11 cellular contexts compared by ENCODE assay signal in the genomic region with DNA sequence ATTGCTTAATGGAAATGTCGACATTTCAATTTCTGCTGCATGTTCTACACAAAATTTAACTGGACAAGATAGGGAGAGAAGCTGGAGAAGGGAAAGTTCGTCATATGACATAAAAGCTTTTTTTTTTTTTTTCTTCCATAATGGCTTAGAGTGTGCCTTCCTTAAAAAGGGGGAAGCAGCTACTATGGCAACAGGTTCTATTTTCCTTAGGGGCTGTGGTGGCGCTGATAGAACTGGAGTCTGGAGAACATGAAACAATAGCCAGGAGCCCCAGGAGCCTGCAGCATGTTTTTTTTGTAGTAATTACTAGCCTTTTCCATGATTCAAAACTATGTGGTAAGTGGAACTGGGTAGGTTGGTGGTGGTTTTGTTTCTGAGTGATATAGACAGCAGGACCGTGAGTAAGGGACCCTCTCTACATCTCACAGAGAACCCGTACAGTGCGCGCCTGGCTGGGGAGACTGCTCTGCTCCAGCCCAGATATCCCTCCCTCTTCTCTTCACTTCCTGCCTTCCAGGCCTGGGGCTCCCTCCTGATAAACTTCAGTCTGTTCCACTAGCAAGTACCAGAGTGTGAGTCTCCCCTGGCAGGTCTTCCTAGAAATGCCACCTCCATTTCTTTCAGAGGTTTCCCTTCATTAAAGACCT.
DNase-seq lines count a peak whose midpoint lies in the region; ATAC-seq lines count a peak whose summit lies in the region.
"Had no signal": no experiment of that assay in that cellular context is flagged by ENCODE, and none has a peak within 500 bp of the region (broad histone marks: within the 10 kb centered on the region; RNA-seq: fewer than 3 reads in every experiment).

No MANE protein-coding gene starts in this region.

- peak; percentile 77 for DNase-seq in activated CD4-positive, alpha-beta T cell treated with anti-CD3 and anti-CD28 coated beads for 48 hours
- DNase-seq in activated CD4-positive, alpha-beta T cell treated with anti-CD3 and anti-CD28 coated beads, Interleukin-2, amount 50 U/mL, for 1 hour, result no peak
- DNase-seq in activated T-helper 1 cell treated with anti-CD3 and anti-CD28 coated beads, Interleukin-12 subunit alpha, Interleukin-12 subunit beta, Interleukin-2, Interleukin-4 antibody, amounts not matched to agents 30 ng/mL and 10 ng/mL and 1 ng/mL, durations not matched to agents 14 hours and 24 hours and 36 hours (ENCODE audit: low spot score), result no peak
- DNase-seq in left lobe of liver (ENCODE audit: low spot score) (no peak), NCI-H2227 treated with DMSO at 0.1 percent for 48 hours (lab: John Stamatoyannopoulos, UW) (no peak)
- DNase-seq: NCI-H524 treated with DMSO at 0.1 percent for 48 hours had no signal

- peak overlapping the region; percentile 92 for H3K27ac Mint-ChIP-seq in activated T-helper 1 cell treated with anti-CD3 and anti-CD28 coated beads, Interleukin-12 subunit alpha, Interleukin-12 subunit beta, Interleukin-2, Interleukin-4 antibody, amounts not matched to agents 30 ng/mL and 10 ng/mL and 1 ng/mL, durations not matched to agents 14 hours and 24 hours and 36 hours
- peak overlapping the region; percentile 99 for H3K27ac Mint-ChIP-seq in stimulated activated naive CD8-positive, alpha-beta T cell treated with anti-CD3 and anti-CD28 coated beads, Interleukin-15, Interleukin-2, amounts not matched to agents 100 ng/mL and 50 ng/mL, for 24 hours
- H3K27ac Mint-ChIP-seq: memory B cell had no signal

- no peaks in the 10 kb centered on the region for H3K27me3 Mint-ChIP-seq in activated T-helper 1 cell treated with anti-CD3 and anti-CD28 coated beads, Interleukin-12 subunit alpha, Interleukin-12 subunit beta, Interleukin-2, Interleukin-4 antibody, amounts not matched to agents 30 ng/mL and 10 ng/mL and 1 ng/mL, durations not matched to agents 14 hours and 24 hours and 36 hours (ENCODE audit: insufficient read depth)
- no peaks in the 10 kb centered on the region for H3K27me3 Mint-ChIP-seq in stimulated activated naive CD8-positive, alpha-beta T cell treated with anti-CD3 and anti-CD28 coated beads, Interleukin-15, Interleukin-2, amounts not matched to agents 100 ng/mL and 50 ng/mL, for 24 hours
- H3K27me3 Mint-ChIP-seq: memory B cell had no signal

- peaks cover 4% of the 10 kb centered on the region for H3K36me3 Mint-ChIP-seq in activated T-helper 1 cell treated with anti-CD3 and anti-CD28 coated beads, Interleukin-12 subunit alpha, Interleukin-12 subunit beta, Interleukin-2, Interleukin-4 antibody, amounts not matched to agents 30 ng/mL and 10 ng/mL and 1 ng/mL, durations not matched to agents 14 hours and 24 hours and 36 hours (ENCODE audit: low read depth)
- H3K36me3 Mint-ChIP-seq in stimulated activated naive CD8-positive, alpha-beta T cell treated with anti-CD3 and anti-CD28 coated beads, Interleukin-15, Interleukin-2, amounts not matched to agents 100 ng/mL and 50 ng/mL, for 24 hours (ENCODE audit: low read depth), result peaks cover 15% of the 10 kb centered on the region

- H3K4me3 Mint-ChIP-seq in activated T-helper 1 cell treated with anti-CD3 and anti-CD28 coated beads, Interleukin-12 subunit alpha, Interleukin-12 subunit beta, Interleukin-2, Interleukin-4 antibody, amounts not matched to agents 30 ng/mL and 10 ng/mL and 1 ng/mL, durations not matched to agents 14 hours and 24 hours and 36 hours, result peak overlapping the region; percentile 37
- peak overlapping the region; percentile 68 for H3K4me3 Mint-ChIP-seq in stimulated activated naive CD8-positive, alpha-beta T cell treated with anti-CD3 and anti-CD28 coated beads, Interleukin-15, Interleukin-2, amounts not matched to agents 100 ng/mL and 50 ng/mL, for 24 hours
- H3K4me3 Mint-ChIP-seq: memory B cell had no signal

- no peaks in the 10 kb centered on the region for H3K9me3 Mint-ChIP-seq in activated T-helper 1 cell treated with anti-CD3 and anti-CD28 coated beads, Interleukin-12 subunit alpha, Interleukin-12 subunit beta, Interleukin-2, Interleukin-4 antibody, amounts not matched to agents 30 ng/mL and 10 ng/mL and 1 ng/mL, durations not matched to agents 14 hours and 24 hours and 36 hours
- H3K9me3 Mint-ChIP-seq in stimulated activated naive CD8-positive, alpha-beta T cell treated with anti-CD3 and anti-CD28 coated beads, Interleukin-15, Interleukin-2, amounts not matched to agents 100 ng/mL and 50 ng/mL, for 24 hours, result no peaks in the 10 kb centered on the region
- H3K9me3 Mint-ChIP-seq: memory B cell had no signal

- ATAC-seq in left lobe of liver, result peak; percentile 23
- ATAC-seq in GM21786 (IDR thresholded peaks at IDR 0.05; ENCODE audit: unreplicated experiment), result no peak
- ATAC-seq in HG02970 (IDR thresholded peaks at IDR 0.05; ENCODE audit: low FRiP score, unreplicated experiment), result no peak
- ATAC-seq: HepG2 had no signal

- intact Hi-C loops in activated T-helper 1 cell treated with anti-CD3 and anti-CD28 coated beads, Interleukin-12 subunit alpha, Interleukin-12 subunit beta, Interleukin-2, Interleukin-4 antibody, amounts not matched to agents 30 ng/mL and 10 ng/mL and 1 ng/mL, durations not matched to agents 14 hours and 24 hours and 36 hours (cut with micrococcal nuclease), result loop anchor here (1.0 to 10.0 kb wide), 18 partner anchors 12 to 1083 kb away; partner anchors contain the start of gene NR3C1

- H3K4me1 Mint-ChIP-seq in activated T-helper 1 cell treated with anti-CD3 and anti-CD28 coated beads, Interleukin-12 subunit alpha, Interleukin-12 subunit beta, Interleukin-2, Interleukin-4 antibody, amounts not matched to agents 30 ng/mL and 10 ng/mL and 1 ng/mL, durations not matched to agents 14 hours and 24 hours and 36 hours (ENCODE audit: low read depth), result peaks cover 56% of the 10 kb centered on the region
- peaks cover 44% of the 10 kb centered on the region for H3K4me1 Mint-ChIP-seq in stimulated activated naive CD8-positive, alpha-beta T cell treated with anti-CD3 and anti-CD28 coated beads, Interleukin-15, Interleukin-2, amounts not matched to agents 100 ng/mL and 50 ng/mL, for 24 hours (ENCODE audit: low read depth)
